Comparison of ENCODE assay signal across 17 cellular contexts in the genomic region with DNA sequence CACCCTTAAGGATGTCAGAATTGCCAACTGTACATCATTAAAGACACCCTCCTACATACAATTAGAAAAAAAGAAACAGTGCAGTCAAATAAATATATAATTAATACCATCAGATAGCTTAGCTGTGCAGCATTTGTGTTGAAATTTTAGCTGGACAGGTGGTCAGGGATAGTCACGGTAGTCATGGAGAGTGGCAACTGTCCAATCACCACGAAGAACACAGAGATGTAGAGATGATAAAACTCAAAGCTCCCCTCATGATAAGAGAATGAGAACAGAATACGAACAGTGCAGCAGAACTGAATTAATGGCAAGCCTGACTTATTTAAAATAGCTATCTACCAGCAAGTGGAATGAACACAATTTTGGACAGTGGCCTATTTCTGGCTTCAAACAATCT. TPM values are rescaled to one million over a fixed set of nuclear protein-coding genes. Genes with fewer than 3 reads are reported as not detected.
A peak's percentile ranks its signal among the peaks of the same experiment; 100 is the strongest.
DNase-seq lines count a peak whose midpoint lies in the region; ATAC-seq and TF ChIP-seq lines count a peak whose summit lies in the region.
"Had no signal": no experiment of that assay in that cellular context is flagged by ENCODE, and none has a peak within 500 bp of the region (broad histone marks: within the 10 kb centered on the region; RNA-seq: fewer than 3 reads in every experiment).

No MANE protein-coding gene starts in this region.

- TF ChIP-seq POLR2A in gastrocnemius medialis (IDR thresholded peaks at IDR 0.05): no peak

- H3K27me3 ChIP-seq in SJCRH30: no peaks in the 10 kb centered on the region
- no peaks in the 10 kb centered on the region for H3K27me3 ChIP-seq in gastrocnemius medialis

- H3K36me3 ChIP-seq in SJCRH30: no peaks in the 10 kb centered on the region
- H3K36me3 ChIP-seq in gastrocnemius medialis: no peaks in the 10 kb centered on the region

- H3K4me3 ChIP-seq in SJCRH30 (no peak overlapping the region), gastrocnemius medialis (no peak overlapping the region)

- ATAC-seq in GM18867 (IDR thresholded peaks at IDR 0.05; ENCODE audit: unreplicated experiment) (no peak), gastrocnemius medialis (no peak)

- DNase-seq in SJCRH30: peak; percentile 34 to 61
- DNase-seq in epithelial cell of prostate (ENCODE audit: low read depth, low spot score): no peak
- peak; percentile 56 for DNase-seq in myocyte (ENCODE audit: low read depth)
- no peak for DNase-seq in Kasumi-1 (lab: John Stamatoyannopoulos, UW)
- DNase-seq in gastrocnemius medialis: no peak
- DNase-seq: CD4-positive, alpha-beta memory T cell; DMS79; NCI-H1105; NCI-H2081; NCI-H2171 treated with DMSO at 0.1 percent for 48 hours; NCI-H446; NCI-H69; NK-92 treated with Interleukin-12 subunit alpha and Interleukin-12 subunit beta, amount 100 ng/mL, for 24 hours; Right ventricle myocardium superior; SK-N-SH had no signal

- intact Hi-C loops in gastrocnemius medialis (cut with DNase I; ENCODE audit: low total_unique reads): no loop called here

- H3K9me3 ChIP-seq in SJCRH30 (replicated peaks) (no peaks in the 10 kb centered on the region), gastrocnemius medialis (no peaks in the 10 kb centered on the region)
- H3K9me3 ChIP-seq: SK-N-SH had no signal

- H3K4me1 ChIP-seq in SJCRH30: peaks cover 13% of the 10 kb centered on the region
- H3K4me1 ChIP-seq in gastrocnemius medialis: no peaks in the 10 kb centered on the region

- H3K27ac ChIP-seq in C4-2B (peak overlapping the region; percentile 49; the same call in 1 of the 2 replicates), SJCRH30 (no peak overlapping the region), epithelial cell of prostate (peak overlapping the region; percentile 15), gastrocnemius medialis (no peak overlapping the region)

- in situ Hi-C loops in gastrocnemius medialis (cut with MboI; ENCODE audit: low sequenced_read_pairs in 4 of 4): no loop called here

- TF ChIP-seq CTCF in C4-2B (conservative IDR thresholded peaks at IDR 0.05) (no peak), gastrocnemius medialis (IDR thresholded peaks at IDR 0.05 in 4 of 5, conservative IDR thresholded peaks at IDR 0.05 in 1 of 5) (no peak)

RNA-seq across cellular contexts. Expression of a gene that starts 27.2 kb away (rescaled TPM):
- total RNA-seq in SJCRH30 (2014; rRNA removed; shearing (Covaris generic)): 0.13 TPM in 1 of 2 replicates, not detected in the other
- 5.5 and 7.4 TPM in 2 replicates for total RNA-seq in myocyte
- 3.4 TPM for polyA plus RNA-seq in myocyte (2012)
- total RNA-seq in gastrocnemius medialis: 1 to 10 TPM; 1.2 to 1.8 (median 1.7) TPM

Comparison
In these comparisons a context has a peak if more than half of its experiments do, and no peak if none do; other contexts are left out.
1. H3K27ac ChIP-seq: peak in C4-2B (single experiment) and epithelial cell of prostate (single experiment); none in SJCRH30 (single experiment) and gastrocnemius medialis (0 of 4).
2. DNase-seq: peak in SJCRH30 (2 of 2) and myocyte (single experiment); none in epithelial cell of prostate (single experiment), Kasumi-1 (0 of 2) and gastrocnemius medialis (0 of 2).